ENCODE assay signal across 8 cellular contexts in the genomic region with DNA sequence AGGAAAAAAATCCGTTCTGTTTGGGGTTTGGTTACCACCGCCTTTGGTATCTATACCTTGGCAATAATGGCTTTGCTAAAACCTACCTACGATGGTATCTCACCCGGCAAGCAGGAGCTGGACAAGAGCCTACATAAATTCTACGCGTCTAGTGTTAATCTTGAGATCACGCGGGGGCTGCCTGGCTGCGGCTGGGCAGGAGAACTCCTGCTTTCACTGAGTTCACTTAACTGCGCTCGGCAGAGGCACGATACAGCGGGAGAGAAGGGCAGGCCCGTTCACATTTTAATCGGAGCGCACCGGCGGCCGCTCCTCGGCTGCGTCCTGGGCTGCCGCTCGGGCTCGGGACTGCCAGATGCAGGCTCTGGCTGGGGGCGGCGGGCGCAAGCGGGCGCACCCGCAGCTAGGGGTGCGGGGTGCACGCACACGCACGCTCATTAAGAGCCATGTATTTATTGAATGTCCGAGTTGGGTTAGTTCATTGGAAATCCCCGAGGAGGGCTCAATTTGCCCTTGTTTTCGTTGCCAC. TPM values are rescaled to one million over a fixed set of nuclear protein-coding genes. Genes with fewer than 3 reads are reported as not detected.
DNase-seq lines count a peak whose midpoint lies in the region; ATAC-seq and TF ChIP-seq lines count a peak whose summit lies in the region.

No MANE protein-coding gene starts in this region.

- no peak overlapping the region for H3K27ac Mint-ChIP-seq in activated naive CD4-positive, alpha-beta T cell treated with anti-CD3 and anti-CD28 coated beads, Interleukin-2, amount 10 ng/mL, durations not matched to agents 7 days and 5 days
- no peak overlapping the region for H3K27ac Mint-ChIP-seq in activated T-helper 17 cell treated with anti-CD3 and anti-CD28 coated beads, Interleukin-2, amount 50 U/mL, for 72 hours

- peaks cover 29% of the 10 kb centered on the region for H3K4me1 Mint-ChIP-seq in activated naive CD4-positive, alpha-beta T cell treated with anti-CD3 and anti-CD28 coated beads, Interleukin-2, amount 10 ng/mL, durations not matched to agents 7 days and 5 days
- peaks cover 17% of the 10 kb centered on the region for H3K4me1 Mint-ChIP-seq in activated T-helper 17 cell treated with anti-CD3 and anti-CD28 coated beads, Interleukin-2, amount 50 U/mL, for 72 hours

- no peaks in the 10 kb centered on the region for H3K36me3 ChIP-seq in thyroid gland

- peaks cover 7% of the 10 kb centered on the region for H3K36me3 Mint-ChIP-seq in activated naive CD4-positive, alpha-beta T cell treated with anti-CD3 and anti-CD28 coated beads, Interleukin-2, amount 10 ng/mL, durations not matched to agents 7 days and 5 days
- peaks cover 25% of the 10 kb centered on the region for H3K36me3 Mint-ChIP-seq in activated T-helper 17 cell treated with anti-CD3 and anti-CD28 coated beads, Interleukin-2, amount 50 U/mL, for 72 hours (ENCODE audit: low read depth)

- peaks cover 65% of the 10 kb centered on the region for H3K27me3 ChIP-seq in thyroid gland

- H3K27me3 Mint-ChIP-seq in activated naive CD4-positive, alpha-beta T cell treated with anti-CD3 and anti-CD28 coated beads, Interleukin-2, amount 10 ng/mL, durations not matched to agents 7 days and 5 days: peaks cover 94% of the 10 kb centered on the region
- peaks cover 77% of the 10 kb centered on the region for H3K27me3 Mint-ChIP-seq in activated T-helper 17 cell treated with anti-CD3 and anti-CD28 coated beads, Interleukin-2, amount 50 U/mL, for 72 hours

- no peaks in the 10 kb centered on the region for H3K9me3 ChIP-seq in thyroid gland

- peak overlapping the region; percentile 65 for H3K4me3 Mint-ChIP-seq in activated naive CD4-positive, alpha-beta T cell treated with anti-CD3 and anti-CD28 coated beads, Interleukin-2, amount 10 ng/mL, durations not matched to agents 7 days and 5 days
- peak overlapping the region; percentile 81 for H3K4me3 Mint-ChIP-seq in activated T-helper 17 cell treated with anti-CD3 and anti-CD28 coated beads, Interleukin-2, amount 50 U/mL, for 72 hours

- intact Hi-C loops in left colon (cut with DNase I, micrococcal nuclease): no loop called here
- intact Hi-C loops in thyroid gland (cut with DNase I): no loop called here

- WGBS in thyroid gland, 2 donors: 3% methylated on average over 25 to 35 of the region's 37 CpGs

- CTCF ChIA-PET in activated naive CD4-positive, alpha-beta T cell treated with anti-CD3 and anti-CD28 coated beads, Interleukin-2, amount 10 ng/mL, durations not matched to agents 7 days and 5 days (lab: Charles Lee): interaction anchor here (5.0 kb wide), 1 partner anchor 16 kb away, joined by 39 read pairs; no protein-coding TSS in a partner anchor

- peaks cover 22 to 42% of the 10 kb centered on the region in 2 donors for H3K4me1 ChIP-seq in thyroid gland

- no peaks in the 10 kb centered on the region for H3K9me3 Mint-ChIP-seq in activated naive CD4-positive, alpha-beta T cell treated with anti-CD3 and anti-CD28 coated beads, Interleukin-2, amount 10 ng/mL, durations not matched to agents 7 days and 5 days
- no peaks in the 10 kb centered on the region for H3K9me3 Mint-ChIP-seq in activated T-helper 17 cell treated with anti-CD3 and anti-CD28 coated beads, Interleukin-2, amount 50 U/mL, for 72 hours

- ATAC-seq in activated T-helper 17 cell treated with anti-CD3 and anti-CD28 coated beads, Interleukin-2, amount 50 U/mL, for 72 hours (replicated peaks): no peak
- ATAC-seq in left colon: peak; percentile 29
- no peak for ATAC-seq in HG03521 (IDR thresholded peaks at IDR 0.05; ENCODE audit: unreplicated experiment)
- ATAC-seq in GM21717 (IDR thresholded peaks at IDR 0.05; ENCODE audit: unreplicated experiment): no peak

- no peak for TF ChIP-seq POLR2A in thyroid gland (IDR thresholded peaks at IDR 0.05)

- no peak for DNase-seq in activated naive CD4-positive, alpha-beta T cell treated with anti-CD3 and anti-CD28 coated beads, Interleukin-2, amount 10 ng/mL, durations not matched to agents 7 days and 5 days
- DNase-seq in activated naive CD4-positive, alpha-beta T cell treated with anti-CD3 and anti-CD28 coated beads, Interleukin-2, amount 50 U/mL, for 16 hours: no peak
- DNase-seq in left colon (no peak), thyroid gland (no peak), HCEC 1CT (no peak)

- H3K27ac ChIP-seq in thyroid gland: no peak overlapping the region

- no peak for TF ChIP-seq CTCF in thyroid gland (IDR thresholded peaks at IDR 0.05)

- peak overlapping the region in 2 of 3 donors; percentile 19 to 23 for H3K4me3 ChIP-seq in thyroid gland (replicated peaks in 1 of 3)

RNA-seq across cellular contexts. Expression of gene POU3F3, which starts 1.7 kb away (rescaled TPM):
- not detected for total RNA-seq in activated T-helper 17 cell treated with anti-CD3 and anti-CD28 coated beads, Interleukin-2, amount 50 U/mL, for 72 hours
- under 1 TPM; 0.15 to 0.34 TPM for total RNA-seq in left colon
- under 1 TPM in 1 of 4 donors, not detected in 3; 0.22 TPM for total RNA-seq in thyroid gland
